ENCODE assay signal across 6 cellular contexts in genomic region chrX:148047216-148047615, GRCh38.
"Had no signal": no experiment of that assay in that cellular context is flagged by ENCODE, and none has a peak within 500 bp of the region (broad histone marks: within the 10 kb centered on the region; RNA-seq: fewer than 3 reads in every experiment).

No MANE protein-coding gene starts in this region.

- FAIRE-seq: H1, H54, HTR-8/SVneo had no signal

- H3K4me2 ChIP-seq: GM23338 had no signal

- H3K4me3 ChIP-seq: GM23338 had no signal

- H2AFZ ChIP-seq: GM23338 had no signal

- DNase-seq: H9, HCEC 1CT had no signal

- ATAC-seq: GM23338 had no signal
